In genomic region chrX:44874481-44875184, GRCh38 we compare ENCODE assay signal across 8 cellular contexts. TPM values are rescaled to one million over a fixed set of nuclear protein-coding genes. Genes with fewer than 3 reads are reported as not detected.
DNase-seq lines count a peak whose midpoint lies in the region; ATAC-seq and TF ChIP-seq lines count a peak whose summit lies in the region.

No MANE protein-coding gene starts in this region.

- no peaks in the 10 kb centered on the region for H3K27me3 Mint-ChIP-seq in CD8-positive, alpha-beta T cell (ENCODE audit: low read depth)
- H3K27me3 Mint-ChIP-seq in immature natural killer cell (ENCODE audit: low read depth in 3 of 3): peaks cover 11 to 15% (median 12%) of the 10 kb centered on the region in 3 donors

- H3K4me3 ChIP-seq in CD8-positive, alpha-beta T cell (ENCODE audit: low read depth, low read length): peak overlapping the region; percentile 73
- H3K4me3 ChIP-seq in brain microvascular endothelial cell (ENCODE audit: low read depth, low read length): peak overlapping the region; percentile 87

- ATAC-seq in CD8-positive, alpha-beta T cell: no peak
- no peak for ATAC-seq in HG03457 (IDR thresholded peaks at IDR 0.05; ENCODE audit: unreplicated experiment)

- peaks cover 7% of the 10 kb centered on the region for H3K36me3 Mint-ChIP-seq in CD8-positive, alpha-beta T cell
- no peaks in the 10 kb centered on the region for H3K36me3 Mint-ChIP-seq in immature natural killer cell

- no peaks in the 10 kb centered on the region for H3K9me3 Mint-ChIP-seq in CD8-positive, alpha-beta T cell
- H3K9me3 Mint-ChIP-seq in immature natural killer cell: no peaks in the 10 kb centered on the region

- peak overlapping the region; percentile 96 for H3K4me3 Mint-ChIP-seq in CD8-positive, alpha-beta T cell
- peak overlapping the region; percentile 97 to 99 (median 98) for H3K4me3 Mint-ChIP-seq in immature natural killer cell

- POLR2A ChIA-PET in CD8-positive, alpha-beta T cell (lab: Charles Lee): interaction anchor here (0.9 kb wide), 1 partner anchor 11 kb away, joined by 5 read pairs; no protein-coding TSS in a partner anchor

- TF ChIP-seq CTCF in CD8-positive, alpha-beta T cell (IDR thresholded peaks at IDR 0.05): no peak
- TF ChIP-seq CTCF in brain microvascular endothelial cell (IDR thresholded peaks at IDR 0.05; ENCODE audit: low read depth, low read length, missing control alignments): no peak

- DNase-seq in CD8-positive, alpha-beta T cell: peak in 5 of 7 experiments; percentile 9 to 60 (median 39)
- DNase-seq in HT-29 (ENCODE audit: low spot score) (peak; percentile 67), SW480 (ENCODE audit: low spot score) (peak; percentile 36), brain microvascular endothelial cell (no peak), immature natural killer cell (peak; percentile 43 to 51 (median 50)), mesenteric fat pad (ENCODE audit: low spot score) (no peak)
- peak; percentile 8 to 37 for DNase-seq in stimulated activated CD4-positive, alpha-beta T cell treated with anti-CD3 and anti-CD28 coated beads, Interleukin-1b, Interleukin-23, amount 100 ng/mL, for 4 hours (ENCODE audit: low read depth in 2 of 2)

- CTCF ChIA-PET in CD8-positive, alpha-beta T cell (lab: Charles Lee): interaction anchor here (0.8 to 2.4 kb wide), 2 partner anchors 14 to 195 kb away, joined by 3 to 7 read pairs; no protein-coding TSS in a partner anchor

- H3K4me1 Mint-ChIP-seq in CD8-positive, alpha-beta T cell (ENCODE audit: low read depth): peaks cover 26% of the 10 kb centered on the region
- peaks cover 53 to 70% of the 10 kb centered on the region in 2 donors for H3K4me1 Mint-ChIP-seq in immature natural killer cell

- intact Hi-C loops in CD8-positive, alpha-beta T cell (cut with DNase I, micrococcal nuclease): loop anchor here (5.0 to 10.0 kb wide), 5 partner anchors 50 to 1960 kb away; partner anchors contain the start of genes FUNDC1 (in 1 of the 2) and RP2 (in 1 of the 2)

- no peaks in the 10 kb centered on the region for H3K9me3 ChIP-seq in CD8-positive, alpha-beta T cell (ENCODE audit: low read length)

- peaks cover 25% of the 10 kb centered on the region for H3K4me1 ChIP-seq in CD8-positive, alpha-beta T cell (ENCODE audit: insufficient read depth, low read length)

- no peaks in the 10 kb centered on the region for H3K36me3 ChIP-seq in CD8-positive, alpha-beta T cell (ENCODE audit: insufficient read depth, low read length)
- H3K36me3 ChIP-seq in brain microvascular endothelial cell (replicated peaks): no peaks in the 10 kb centered on the region

- H3K27ac Mint-ChIP-seq in CD8-positive, alpha-beta T cell: peak overlapping the region; percentile 97
- peak overlapping the region; percentile 94 to 99 (median 98) for H3K27ac Mint-ChIP-seq in immature natural killer cell

- in situ Hi-C loops in brain microvascular endothelial cell (cut with HindIII; ENCODE audit: low pct_ligation_motif_present, low sequenced_read_pairs): no loop called here

- peak overlapping the region; percentile 84 for H3K27ac ChIP-seq in CD8-positive, alpha-beta T cell (ENCODE audit: low read depth, low read length)
- peak overlapping the region; percentile 87 for H3K27ac ChIP-seq in brain microvascular endothelial cell

- H3K27me3 ChIP-seq in CD8-positive, alpha-beta T cell (ENCODE audit: insufficient read depth, low read length): no peaks in the 10 kb centered on the region
- no peaks in the 10 kb centered on the region for H3K27me3 ChIP-seq in brain microvascular endothelial cell (replicated peaks)

RNA-seq across cellular contexts. Expression of gene KDM6A, which starts 1.6 kb away (rescaled TPM):
- 10 to 100 TPM; 61.5 to 63.5 TPM for total RNA-seq in CD8-positive, alpha-beta T cell
- total RNA-seq in HT-29 (2014; rRNA removed; shearing (Covaris generic)): 13.8 and 16.3 TPM in 2 replicates
- polyA plus RNA-seq in immature natural killer cell: 10 to 100 TPM in 2 of 3 donors, 1 to 10 TPM in 1; 8.1 to 24.8 (median 14.5) TPM
- 28.4 TPM for total RNA-seq in mesenteric fat pad

RNA-seq across cellular contexts. Expression of gene DUSP21, which starts 30.8 kb away (rescaled TPM):
- not detected for total RNA-seq in CD8-positive, alpha-beta T cell
- total RNA-seq in HT-29 (2014; rRNA removed; shearing (Covaris generic)): not detected in 2 replicates
- polyA plus RNA-seq in immature natural killer cell: not detected
- not detected for total RNA-seq in mesenteric fat pad

Comparison
In these comparisons a context has a peak if more than half of its experiments do, and no peak if none do; other contexts are left out.
1. DNase-seq: peak in CD8-positive, alpha-beta T cell (5 of 7), HT-29 (single experiment), SW480 (single experiment), immature natural killer cell (3 of 3) and stimulated activated CD4-positive, alpha-beta T cell treated with anti-CD3 and anti-CD28 coated beads, Interleukin-1b, Interleukin-23, amount 100 ng/mL, for 4 hours (2 of 2); none in brain microvascular endothelial cell (single experiment) and mesenteric fat pad (single experiment).